ENCODE assay signal across 1 cellular context in genomic region chr1:100132566-100133477, GRCh38.
TF ChIP-seq lines count a peak whose summit lies in the region.

Gene SASS6 (minus strand): TSS chr1:100132930. CDS start chr1:100132814, 116 bp downstream.
A gene with protein sequence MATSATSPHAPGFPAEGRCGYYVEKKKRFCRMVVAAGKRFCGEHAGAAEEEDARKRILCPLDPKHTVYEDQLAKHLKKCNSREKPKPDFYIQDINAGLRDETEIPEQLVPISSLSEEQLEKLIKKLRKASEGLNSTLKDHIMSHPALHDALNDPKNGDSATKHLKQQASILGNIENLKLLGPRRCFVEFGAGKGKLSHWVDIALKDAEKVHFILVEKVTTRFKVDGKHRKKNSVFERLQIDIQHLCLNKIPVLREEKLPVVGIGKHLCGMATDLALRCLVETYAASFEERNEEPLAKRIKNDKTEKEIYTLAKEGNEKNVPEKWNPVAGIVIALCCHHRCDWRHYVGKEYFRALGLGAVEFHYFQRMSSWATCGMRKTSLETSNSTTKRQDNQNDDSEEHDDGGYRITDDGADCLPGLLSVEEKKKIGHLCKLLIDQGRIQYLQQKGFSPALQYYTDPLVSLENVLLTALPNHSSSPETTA (plus strand): TSS chr1:100133163. CDS start chr1:100133169, 6 bp downstream.

TF ChIP-seq in K562, 482 proteins besides CTCF, POLR2A, EP300 and RAD21 (continued from another document and continues in another):
- TF ChIP-seq ZBTB34 (CRISPR knock-in tag; IDR thresholded peaks at IDR 0.05) (no peak), PTBP1 (IDR thresholded peaks at IDR 0.05; ENCODE audit: low read depth, low read length) (no peak), NCOA1 (IDR thresholded peaks at IDR 0.05; ENCODE audit: low read depth) (peak; percentile 60), TBL1XR1 (IDR thresholded peaks at IDR 0.05; ENCODE audit: low read length in 2 of 2) (peak; percentile 61 to 89), ZNF24 (IDR thresholded peaks at IDR 0.05) (no peak; the same call in 1 of the 2 replicates), ZBTB12 (CRISPR knock-in tag; IDR thresholded peaks at IDR 0.05) (peak; percentile 27; the same call in 1 of the 2 replicates), GATAD2A (IDR thresholded peaks at IDR 0.05) (0 out of 2 replicates have a peak, but pooled peaks have one; percentile 25), GTF2E2 (tag; IDR thresholded peaks at IDR 0.05) (0 out of 2 replicates have a peak, but pooled peaks have one; percentile 12), UBTF (IDR thresholded peaks at IDR 0.05; ENCODE audit: borderline replicate concordance in 1 of 2, low read depth in 2 of 2, low read length in 2 of 2) (peak; percentile 59 to 86; a peak in 1 of 4 replicates), TAF1 (IDR thresholded peaks at IDR 0.05; ENCODE audit: control insufficient read depth, extremely low read depth, insufficient read depth, low read length, severe bottlenecking) (peak; percentile 80), DLX4 (CRISPR knock-in tag; IDR thresholded peaks at IDR 0.05) (no peak), PHTF2 (CRISPR knock-in tag; IDR thresholded peaks at IDR 0.05) (no peak), ZNF551 (CRISPR knock-in tag; IDR thresholded peaks at IDR 0.05) (no peak), CREB1 (IDR thresholded peaks at IDR 0.05) (peak; percentile 80), CREB1 (CRISPR knock-in tag; IDR thresholded peaks at IDR 0.05) (peak; percentile 77), ATF3 (IDR thresholded peaks at IDR 0.05) (peak; percentile 44; the same call in 1 of the 2 replicates), ATF3 (CRISPR knock-in tag; conservative IDR thresholded peaks at IDR 0.05) (no peak; the same call in 1 of the 2 replicates), PRPF4 (IDR thresholded peaks at IDR 0.05; ENCODE audit: insufficient read depth, low read depth, low read length, poor library complexity, severe bottlenecking) (no peak), SIN3A (IDR thresholded peaks at IDR 0.05; ENCODE audit: borderline replicate concordance in 2 of 2, control insufficient read depth in 1 of 2, low read depth in 2 of 2, low read length in 2 of 2) (peak; percentile 85 to 98), RBFOX2 (IDR thresholded peaks at IDR 0.05; ENCODE audit: low read depth, low read length) (peak; percentile 90), JUN (IDR thresholded peaks at IDR 0.05; ENCODE audit: borderline replicate concordance, low read depth, low read length) (peak; percentile 73; the same call in 1 of the 2 replicates), JUN (CRISPR knock-in tag; IDR thresholded peaks at IDR 0.05; ENCODE audit: borderline replicate concordance) (no peak), L3MBTL2 (IDR thresholded peaks at IDR 0.05) (peak; percentile 99), HNRNPK (IDR thresholded peaks at IDR 0.05; ENCODE audit: low read depth, low read length, poor library complexity, severe bottlenecking) (no peak), ZNF41 (CRISPR knock-in tag; conservative IDR thresholded peaks at IDR 0.05) (no peak; the same call in 1 of the 2 replicates), ZBTB1 (CRISPR knock-in tag; IDR thresholded peaks at IDR 0.05; ENCODE audit: borderline replicate concordance, low read depth) (peak; percentile 58; the same call in 1 of the 2 replicates), ILK (tag; IDR thresholded peaks at IDR 0.05; ENCODE audit: borderline replicate concordance, low read depth) (no peak), ZBTB43 (CRISPR knock-in tag; IDR thresholded peaks at IDR 0.05) (peak; percentile 67; the same call in 1 of the 2 replicates), HNRNPH1 (optimal IDR thresholded peaks at IDR 0.05; ENCODE audit: low read depth, low read length) (no peak), EGR1 (conservative IDR thresholded peaks at IDR 0.05) (peak; percentile 95), GTF2B (IDR thresholded peaks at IDR 0.05; ENCODE audit: extremely low read depth, insufficient read length) (no peak), ZFP36 (IDR thresholded peaks at IDR 0.05; ENCODE audit: low read depth, low read length, partially characterized antibody) (no peak), PHF20 (IDR thresholded peaks at IDR 0.05; ENCODE audit: partially characterized antibody) (peak; percentile 83), MAFK (IDR thresholded peaks at IDR 0.05; ENCODE audit: low read length) (no peak; the same call in 1 of the 2 replicates), STAT5B (CRISPR knock-in tag; IDR thresholded peaks at IDR 0.05) (no peak), NR2C1 (IDR thresholded peaks at IDR 0.05) (peak; percentile 83), NR2C1 (tag; IDR thresholded peaks at IDR 0.05) (peak; percentile 89), ZNF133 (CRISPR knock-in tag; IDR thresholded peaks at IDR 0.05) (no peak), BMI1 (IDR thresholded peaks at IDR 0.05; ENCODE audit: low read length) (no peak), RBM25 (IDR thresholded peaks at IDR 0.05; ENCODE audit: low read depth, low read length, severe bottlenecking) (no peak), JUND (IDR thresholded peaks at IDR 0.05; ENCODE audit: borderline replicate concordance, low read depth, low read length) (peak; percentile 80), JUND (tag; IDR thresholded peaks at IDR 0.05; ENCODE audit: borderline replicate concordance, low read depth, low read length) (no peak; the same call in 2 of the 3 replicates), DMBX1 (CRISPR knock-in tag; IDR thresholded peaks at IDR 0.05; ENCODE audit: borderline replicate concordance) (peak; percentile 26; the same call in 1 of the 2 replicates), TRIM28 (IDR thresholded peaks at IDR 0.05) (peak; percentile 26; the same call in 1 of the 2 replicates), TCF3 (CRISPR knock-in tag; IDR thresholded peaks at IDR 0.05) (peak; percentile 27), CEBPB (tag; IDR thresholded peaks at IDR 0.05) (no peak), ZNF143 (CRISPR knock-in tag; IDR thresholded peaks at IDR 0.05) (peak; percentile 68; the same call in 1 of the 2 replicates), ZNF354B (CRISPR knock-in tag; IDR thresholded peaks at IDR 0.05) (no peak), ZNF780A (CRISPR knock-in tag; IDR thresholded peaks at IDR 0.05) (no peak), ZNF507 (tag; conservative IDR thresholded peaks at IDR 0.05) (no peak)
- TF ChIP-seq, protein P1, sequence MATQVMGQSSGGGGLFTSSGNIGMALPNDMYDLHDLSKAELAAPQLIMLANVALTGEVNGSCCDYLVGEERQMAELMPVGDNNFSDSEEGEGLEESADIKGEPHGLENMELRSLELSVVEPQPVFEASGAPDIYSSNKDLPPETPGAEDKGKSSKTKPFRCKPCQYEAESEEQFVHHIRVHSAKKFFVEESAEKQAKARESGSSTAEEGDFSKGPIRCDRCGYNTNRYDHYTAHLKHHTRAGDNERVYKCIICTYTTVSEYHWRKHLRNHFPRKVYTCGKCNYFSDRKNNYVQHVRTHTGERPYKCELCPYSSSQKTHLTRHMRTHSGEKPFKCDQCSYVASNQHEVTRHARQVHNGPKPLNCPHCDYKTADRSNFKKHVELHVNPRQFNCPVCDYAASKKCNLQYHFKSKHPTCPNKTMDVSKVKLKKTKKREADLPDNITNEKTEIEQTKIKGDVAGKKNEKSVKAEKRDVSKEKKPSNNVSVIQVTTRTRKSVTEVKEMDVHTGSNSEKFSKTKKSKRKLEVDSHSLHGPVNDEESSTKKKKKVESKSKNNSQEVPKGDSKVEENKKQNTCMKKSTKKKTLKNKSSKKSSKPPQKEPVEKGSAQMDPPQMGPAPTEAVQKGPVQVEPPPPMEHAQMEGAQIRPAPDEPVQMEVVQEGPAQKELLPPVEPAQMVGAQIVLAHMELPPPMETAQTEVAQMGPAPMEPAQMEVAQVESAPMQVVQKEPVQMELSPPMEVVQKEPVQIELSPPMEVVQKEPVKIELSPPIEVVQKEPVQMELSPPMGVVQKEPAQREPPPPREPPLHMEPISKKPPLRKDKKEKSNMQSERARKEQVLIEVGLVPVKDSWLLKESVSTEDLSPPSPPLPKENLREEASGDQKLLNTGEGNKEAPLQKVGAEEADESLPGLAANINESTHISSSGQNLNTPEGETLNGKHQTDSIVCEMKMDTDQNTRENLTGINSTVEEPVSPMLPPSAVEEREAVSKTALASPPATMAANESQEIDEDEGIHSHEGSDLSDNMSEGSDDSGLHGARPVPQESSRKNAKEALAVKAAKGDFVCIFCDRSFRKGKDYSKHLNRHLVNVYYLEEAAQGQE (CRISPR knock-in tag; IDR thresholded peaks at IDR 0.05; ENCODE audit: low read depth): 0 out of 2 replicates have a peak, but pooled peaks have one; percentile 45
